Comparison of ENCODE assay signal across 19 cellular contexts in genomic region chr18:48709371-48709770, GRCh38.
"Had no signal": no experiment of that assay in that cellular context is flagged by ENCODE, and none has a peak within 500 bp of the region (broad histone marks: within the 10 kb centered on the region; RNA-seq: fewer than 3 reads in every experiment).

No MANE protein-coding gene starts in this region.

- H3K27ac Mint-ChIP-seq: activated CD4-positive, alpha-beta T cell treated with anti-CD3 and anti-CD28 coated beads, Interleukin-2, amount 10 ng/mL, durations not matched to agents 24 days and 14 days; activated T-helper 2 cell treated with anti-CD3 and anti-CD28 coated beads, Interferon-gamma antibody, Interleukin-2, Interleukin-4, amounts not matched to agents 10 μg/mL and 5 μg/mL and 100 μg/mL, durations not matched to agents 14 hours and 24 hours and 36 hours; effector memory CD8-positive, alpha-beta T cell had no signal

- H3K4me1 ChIP-seq: body of pancreas, right lobe of liver had no signal

- H3K36me3 ChIP-seq: adrenal gland, neutrophil, spleen had no signal

- H3K9me3 ChIP-seq: adrenal gland, body of pancreas, neutrophil, right lobe of liver, SK-N-SH, spleen had no signal

- DNase-seq: activated CD4-positive, alpha-beta T cell treated with anti-CD3 and anti-CD28 coated beads, Interleukin-2, amount 10 ng/mL, durations not matched to agents 24 days and 14 days; activated naive CD4-positive, alpha-beta T cell treated with anti-CD3 and anti-CD28 coated beads, Interleukin-2, amount 50 U/mL, for 16 hours; activated T-cell treated with anti-CD3 and anti-CD28 coated beads for 4 hours; body of pancreas; cortex of kidney; effector memory CD8-positive, alpha-beta T cell; islet precursor cell; naive B cell; right lobe of liver; SK-N-SH; spleen; stimulated activated naive CD4-positive, alpha-beta T cell; T-helper 1 cell; WERI-Rb-1 had no signal

- H3K27ac ChIP-seq: body of pancreas, neutrophil, spleen, WERI-Rb-1 had no signal

- H3K4me3 Mint-ChIP-seq: activated CD4-positive, alpha-beta T cell treated with anti-CD3 and anti-CD28 coated beads, Interleukin-2, amount 10 ng/mL, durations not matched to agents 24 days and 14 days; central memory CD8-positive, alpha-beta T cell; effector memory CD8-positive, alpha-beta T cell; naive B cell had no signal

- ATAC-seq: body of pancreas; effector memory CD8-positive, alpha-beta T cell; esophagus mucosa had no signal

- H3K4me3 ChIP-seq: adrenal gland, body of pancreas, right lobe of liver, spleen had no signal

- H3K9me3 Mint-ChIP-seq: activated CD4-positive, alpha-beta T cell treated with anti-CD3 and anti-CD28 coated beads, Interleukin-2, amount 10 ng/mL, durations not matched to agents 24 days and 14 days; activated T-helper 2 cell treated with anti-CD3 and anti-CD28 coated beads, Interferon-gamma antibody, Interleukin-2, Interleukin-4, amounts not matched to agents 10 μg/mL and 5 μg/mL and 100 μg/mL, durations not matched to agents 14 hours and 24 hours and 36 hours; central memory CD8-positive, alpha-beta T cell; effector memory CD8-positive, alpha-beta T cell had no signal

- H3K27me3 ChIP-seq: adrenal gland, body of pancreas, neutrophil, right lobe of liver, spleen had no signal

- H3K4me1 Mint-ChIP-seq: activated CD4-positive, alpha-beta T cell treated with anti-CD3 and anti-CD28 coated beads, Interleukin-2, amount 10 ng/mL, durations not matched to agents 24 days and 14 days; central memory CD8-positive, alpha-beta T cell had no signal
